ENCODE assay signal across 31 cellular contexts in genomic region chr7:77587276-77587675, GRCh38.
"Had no signal": no experiment of that assay in that cellular context is flagged by ENCODE, and none has a peak within 500 bp of the region (broad histone marks: within the 10 kb centered on the region; RNA-seq: fewer than 3 reads in every experiment).

No MANE protein-coding gene starts in this region.

- H3K27ac Mint-ChIP-seq: activated naive CD4-positive, alpha-beta T cell treated with anti-CD3 and anti-CD28 coated beads for 36 hours; activated naive CD8-positive, alpha-beta T cell treated with anti-CD3 and anti-CD28 coated beads for 36 hours; activated T-helper 1 cell treated with anti-CD3 and anti-CD28 coated beads, Interleukin-12 subunit alpha, Interleukin-12 subunit beta, Interleukin-2, Interleukin-4 antibody, amounts not matched to agents 30 ng/mL and 10 ng/mL and 1 ng/mL, durations not matched to agents 14 hours and 24 hours and 36 hours; progenitor cell of endocrine pancreas; stimulated activated naive CD8-positive, alpha-beta T cell treated with anti-CD3 and anti-CD28 coated beads, Interleukin-15, Interleukin-2, amounts not matched to agents 100 ng/mL and 50 ng/mL, for 24 hours; type B pancreatic cell had no signal

- H3K27ac ChIP-seq: ascending aorta, esophagus muscularis mucosa, gastroesophageal sphincter, lower lobe of right lung, ovary, right lobe of liver, WERI-Rb-1 had no signal

- H3K9me3 Mint-ChIP-seq: activated naive CD4-positive, alpha-beta T cell treated with anti-CD3 and anti-CD28 coated beads for 36 hours; activated naive CD8-positive, alpha-beta T cell treated with anti-CD3 and anti-CD28 coated beads for 36 hours; activated T-helper 1 cell treated with anti-CD3 and anti-CD28 coated beads, Interleukin-12 subunit alpha, Interleukin-12 subunit beta, Interleukin-2, Interleukin-4 antibody, amounts not matched to agents 30 ng/mL and 10 ng/mL and 1 ng/mL, durations not matched to agents 14 hours and 24 hours and 36 hours; brain; stimulated activated naive CD8-positive, alpha-beta T cell treated with anti-CD3 and anti-CD28 coated beads, Interleukin-15, Interleukin-2, amounts not matched to agents 100 ng/mL and 50 ng/mL, for 24 hours; type B pancreatic cell had no signal

- DNase-seq: activated CD4-positive, alpha-beta T cell treated with anti-CD3 and anti-CD28 coated beads for 48 hours; activated CD4-positive, alpha-beta T cell treated with anti-CD3 and anti-CD28 coated beads, Interleukin-2, amount 50 U/mL, for 48 hours; activated CD8-positive, alpha-beta memory T cell treated with anti-CD3 and anti-CD28 coated beads, Interleukin-2, amount 50 U/mL, for 4 hours; activated effector memory CD4-positive, alpha-beta T cell treated with anti-CD3 and anti-CD28 coated beads, Interleukin-2, amount 50 U/mL, for 16 hours; activated naive CD4-positive, alpha-beta T cell treated with anti-CD3 and anti-CD28 coated beads for 36 hours; activated naive CD8-positive, alpha-beta T cell treated with anti-CD3 and anti-CD28 coated beads for 36 hours; activated T-cell treated with anti-CD3 and anti-CD28 coated beads, Interleukin-2, amount 50 U/mL, for 1 hour; adrenal gland; central memory CD4-positive, alpha-beta T cell; head of caudate nucleus; hypothalamus; kidney glomerular epithelial cell; lower lobe of right lung; mucosa of descending colon; ovary; right lobe of liver; stimulated activated CD4-positive, alpha-beta T cell treated with anti-CD3 and anti-CD28 coated beads, Interleukin-12 subunit alpha, Interleukin-12 subunit beta, amount 100 ng/mL, for 4 hours; stimulated activated CD4-positive, alpha-beta T cell treated with anti-CD3 and anti-CD28 coated beads, Interleukin-4, amount 100 ng/mL, for 1 hour; T-helper 9 cell; WERI-Rb-1 had no signal

- H3K4me3 ChIP-seq: adrenal gland, ascending aorta, esophagus muscularis mucosa, gastroesophageal sphincter, lower lobe of right lung, mucosa of descending colon, ovary, right lobe of liver, skin epidermis had no signal

- ATAC-seq: activated CD4-positive, CD25-positive, alpha-beta regulatory T cell treated with anti-CD3 and anti-CD28 coated beads, Interleukin-2, amount 50 U/mL, for 24 hours; gastroesophageal sphincter; left lobe of liver; lower lobe of right lung; mucosa of descending colon; right lobe of liver had no signal

- H3K4me3 Mint-ChIP-seq: activated naive CD4-positive, alpha-beta T cell treated with anti-CD3 and anti-CD28 coated beads for 36 hours; activated naive CD8-positive, alpha-beta T cell treated with anti-CD3 and anti-CD28 coated beads for 36 hours; activated T-helper 1 cell treated with anti-CD3 and anti-CD28 coated beads, Interleukin-12 subunit alpha, Interleukin-12 subunit beta, Interleukin-2, Interleukin-4 antibody, amounts not matched to agents 30 ng/mL and 10 ng/mL and 1 ng/mL, durations not matched to agents 14 hours and 24 hours and 36 hours; brain; stimulated activated naive CD8-positive, alpha-beta T cell treated with anti-CD3 and anti-CD28 coated beads, Interleukin-15, Interleukin-2, amounts not matched to agents 100 ng/mL and 50 ng/mL, for 24 hours; type B pancreatic cell had no signal

- H3K9me3 ChIP-seq: ascending aorta, esophagus muscularis mucosa, gastroesophageal sphincter, lower lobe of right lung, mucosa of descending colon, ovary, right lobe of liver had no signal

- H3K4me1 Mint-ChIP-seq: activated naive CD8-positive, alpha-beta T cell treated with anti-CD3 and anti-CD28 coated beads for 36 hours; brain had no signal

- H3K27me3 ChIP-seq: adrenal gland, ascending aorta, esophagus muscularis mucosa, gastroesophageal sphincter, ovary, right lobe of liver had no signal

- H3K4me1 ChIP-seq: ascending aorta, right lobe of liver had no signal

- H3K36me3 ChIP-seq: adrenal gland, ovary had no signal
